Comparison of ENCODE assay signal across 1 cellular context in the genomic region with DNA sequence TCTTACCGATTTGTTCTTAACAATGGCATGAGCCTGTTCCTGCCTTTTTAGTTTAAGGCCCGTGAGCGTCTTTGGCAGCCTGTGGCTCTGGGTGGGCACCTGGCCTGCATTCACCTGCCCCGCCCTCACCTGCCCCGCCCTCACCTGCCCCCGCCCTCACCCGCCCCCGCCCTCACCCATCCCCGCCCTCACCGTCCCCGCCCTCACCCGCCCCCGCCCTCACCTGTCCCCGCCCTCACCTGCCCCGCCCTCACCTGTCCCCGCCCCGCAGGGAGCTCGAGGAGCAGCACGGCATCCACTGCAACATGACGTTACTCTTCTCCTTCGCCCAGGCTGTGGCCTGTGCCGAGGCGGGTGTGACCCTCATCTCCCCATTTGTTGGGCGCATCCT.
TF ChIP-seq lines count a peak whose summit lies in the region.

No MANE protein-coding gene starts in this region.

TF ChIP-seq in IMR-90, 13 proteins besides CTCF, POLR2A, EP300 and RAD21:
- TF ChIP-seq MAZ (IDR thresholded peaks at IDR 0.05; ENCODE audit: borderline replicate concordance, low read depth, low read length), result no peak
- TF ChIP-seq, protein P1, sequence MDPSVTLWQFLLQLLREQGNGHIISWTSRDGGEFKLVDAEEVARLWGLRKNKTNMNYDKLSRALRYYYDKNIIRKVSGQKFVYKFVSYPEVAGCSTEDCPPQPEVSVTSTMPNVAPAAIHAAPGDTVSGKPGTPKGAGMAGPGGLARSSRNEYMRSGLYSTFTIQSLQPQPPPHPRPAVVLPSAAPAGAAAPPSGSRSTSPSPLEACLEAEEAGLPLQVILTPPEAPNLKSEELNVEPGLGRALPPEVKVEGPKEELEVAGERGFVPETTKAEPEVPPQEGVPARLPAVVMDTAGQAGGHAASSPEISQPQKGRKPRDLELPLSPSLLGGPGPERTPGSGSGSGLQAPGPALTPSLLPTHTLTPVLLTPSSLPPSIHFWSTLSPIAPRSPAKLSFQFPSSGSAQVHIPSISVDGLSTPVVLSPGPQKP (IDR thresholded peaks at IDR 0.05; ENCODE audit: borderline replicate concordance, low read depth, low read length), result no peak
- no peak for TF ChIP-seq NFE2L2 (IDR thresholded peaks at IDR 0.05; ENCODE audit: low read depth, low read length)
- TF ChIP-seq CEBPB (IDR thresholded peaks at IDR 0.05; ENCODE audit: low read depth, low read length), result no peak
- TF ChIP-seq, protein P2, sequence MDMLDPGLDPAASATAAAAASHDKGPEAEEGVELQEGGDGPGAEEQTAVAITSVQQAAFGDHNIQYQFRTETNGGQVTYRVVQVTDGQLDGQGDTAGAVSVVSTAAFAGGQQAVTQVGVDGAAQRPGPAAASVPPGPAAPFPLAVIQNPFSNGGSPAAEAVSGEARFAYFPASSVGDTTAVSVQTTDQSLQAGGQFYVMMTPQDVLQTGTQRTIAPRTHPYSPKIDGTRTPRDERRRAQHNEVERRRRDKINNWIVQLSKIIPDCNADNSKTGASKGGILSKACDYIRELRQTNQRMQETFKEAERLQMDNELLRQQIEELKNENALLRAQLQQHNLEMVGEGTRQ (IDR thresholded peaks at IDR 0.05; ENCODE audit: low read depth, low read length), result no peak
- no peak for TF ChIP-seq RFX5 (IDR thresholded peaks at IDR 0.05; ENCODE audit: low read depth, low read length)
TF ChIP-seq in IMR-90: peak in this region for 0.
